ENCODE assay signal across 16 cellular contexts in genomic region chr21:34509151-34509550, GRCh38. TPM values are rescaled to one million over a fixed set of nuclear protein-coding genes. Genes with fewer than 3 reads are reported as not detected.
DNase-seq lines count a peak whose midpoint lies in the region; ATAC-seq and TF ChIP-seq lines count a peak whose summit lies in the region.
"Had no signal": no experiment of that assay in that cellular context is flagged by ENCODE, and none has a peak within 500 bp of the region (broad histone marks: within the 10 kb centered on the region; RNA-seq: fewer than 3 reads in every experiment).

No MANE protein-coding gene starts in this region.

- H3K9me3 Mint-ChIP-seq in activated CD8-positive, alpha-beta T cell treated with anti-CD3 and anti-CD28 coated beads for 36 hours: no peaks in the 10 kb centered on the region
- H3K9me3 Mint-ChIP-seq in activated CD8-positive, alpha-beta T cell treated with anti-CD3 and anti-CD28 coated beads, Interleukin-2, amount 10 ng/mL, durations not matched to agents 7 days and 5 days (ENCODE audit: insufficient read depth): no peaks in the 10 kb centered on the region
- H3K9me3 Mint-ChIP-seq in activated CD4-positive, alpha-beta memory T cell treated with anti-CD3 and anti-CD28 coated beads, Interleukin-2, amount 10 ng/mL, durations not matched to agents 7 days and 5 days: no peaks in the 10 kb centered on the region
- H3K9me3 Mint-ChIP-seq: activated B cell treated with CpG ODN at 0.5 μM for 24 hours; dendritic cell treated with granulocyte-macrophage colony-stimulating factor and Interleukin-4, amounts not matched to agents 40 ng/mL and 50 ng/mL, for 4 days; mesothelial cell of epicardium had no signal

- ATAC-seq in activated CD8-positive, alpha-beta T cell treated with anti-CD3 and anti-CD28 coated beads for 36 hours: no peak
- ATAC-seq in activated CD8-positive, alpha-beta T cell treated with anti-CD3 and anti-CD28 coated beads, Interleukin-2, amount 10 ng/mL, durations not matched to agents 7 days and 5 days: no peak
- no peak for ATAC-seq in HG03045 (IDR thresholded peaks at IDR 0.05; ENCODE audit: unreplicated experiment)

- H3K9me3 ChIP-seq in colonic mucosa: no peaks in the 10 kb centered on the region
- H3K9me3 ChIP-seq in trophoblast cell (ENCODE audit: insufficient read depth, low read depth, low read length): peaks cover 1% of the 10 kb centered on the region
- H3K9me3 ChIP-seq: A549, thoracic aorta had no signal

- H3K4me1 ChIP-seq in colonic mucosa (no peaks in the 10 kb centered on the region), trophoblast cell (ENCODE audit: control insufficient read depth in 1 of 2, insufficient read depth in 2 of 2, low read length in 2 of 2) (no peaks in the 10 kb centered on the region)
- H3K4me1 ChIP-seq: A549 had no signal

- intact Hi-C loops in activated CD8-positive, alpha-beta T cell treated with anti-CD3 and anti-CD28 coated beads for 36 hours (cut with micrococcal nuclease): no loop called here
- intact Hi-C loops in colonic mucosa (cut with DNase I): no loop called here

- CTCF ChIA-PET in activated CD8-positive, alpha-beta T cell treated with anti-CD3 and anti-CD28 coated beads for 36 hours (lab: Charles Lee): interaction anchor here (1.1 to 3.7 kb wide), 7 partner anchors 9 to 127 kb away, joined by 3 to 26 read pairs (median 15); no protein-coding TSS in a partner anchor
- CTCF ChIA-PET in activated CD8-positive, alpha-beta T cell treated with anti-CD3 and anti-CD28 coated beads, Interleukin-2, amount 10 ng/mL, durations not matched to agents 7 days and 5 days (lab: Charles Lee): interaction anchor here (0.7 to 2.4 kb wide), 3 partner anchors 8 to 94 kb away, joined by 3 to 9 read pairs (median 3); no protein-coding TSS in a partner anchor
- CTCF ChIA-PET in activated CD4-positive, alpha-beta memory T cell treated with anti-CD3 and anti-CD28 coated beads, Interleukin-2, amount 10 ng/mL, durations not matched to agents 7 days and 5 days (lab: Charles Lee): interaction anchor here (1.3 kb wide), 1 partner anchor 10 kb away, joined by 3 read pairs; no protein-coding TSS in a partner anchor

- peaks cover 2% of the 10 kb centered on the region for H3K79me1 ChIP-seq in trophoblast cell (ENCODE audit: low read length)

- no peaks in the 10 kb centered on the region for H3K79me2 ChIP-seq in trophoblast cell (ENCODE audit: control insufficient read depth, insufficient read depth, low read length, poor library complexity)

- H3K27me3 ChIP-seq in colonic mucosa (no peaks in the 10 kb centered on the region), trophoblast cell (ENCODE audit: insufficient read depth, low read length) (no peaks in the 10 kb centered on the region)

- no peak overlapping the region for H2BK12ac ChIP-seq in trophoblast cell (ENCODE audit: low read length)

- H3K36me3 Mint-ChIP-seq in activated CD8-positive, alpha-beta T cell treated with anti-CD3 and anti-CD28 coated beads for 36 hours (ENCODE audit: low read depth): no peaks in the 10 kb centered on the region
- no peaks in the 10 kb centered on the region for H3K36me3 Mint-ChIP-seq in activated CD8-positive, alpha-beta T cell treated with anti-CD3 and anti-CD28 coated beads, Interleukin-2, amount 10 ng/mL, durations not matched to agents 7 days and 5 days (ENCODE audit: low read depth)
- no peaks in the 10 kb centered on the region for H3K36me3 Mint-ChIP-seq in activated CD4-positive, alpha-beta memory T cell treated with anti-CD3 and anti-CD28 coated beads, Interleukin-2, amount 10 ng/mL, durations not matched to agents 7 days and 5 days (ENCODE audit: low read depth)
- H3K36me3 Mint-ChIP-seq: mesothelial cell of epicardium had no signal

- no peak overlapping the region for H3K23ac ChIP-seq in trophoblast cell (ENCODE audit: low read length)

- H3K9ac ChIP-seq in colonic mucosa (ENCODE audit: low read depth in 2 of 2, low read length in 2 of 2) (no peak overlapping the region), trophoblast cell (ENCODE audit: low read length) (no peak overlapping the region)

- H3K27ac ChIP-seq in colonic mucosa (no peak overlapping the region), trophoblast cell (ENCODE audit: low read depth, low read length) (no peak overlapping the region)
- H3K27ac ChIP-seq: A549, thoracic aorta had no signal

- no peak overlapping the region for H3K4ac ChIP-seq in trophoblast cell (ENCODE audit: low read depth, low read length)

- no peak overlapping the region for H3K18ac ChIP-seq in trophoblast cell (ENCODE audit: low read length)

- H3K36me3 ChIP-seq in colonic mucosa (no peaks in the 10 kb centered on the region), trophoblast cell (ENCODE audit: control insufficient read depth in 1 of 2, insufficient read depth in 2 of 2, low read length in 2 of 2) (no peaks in the 10 kb centered on the region)
- H3K36me3 ChIP-seq: thoracic aorta had no signal

- no peaks in the 10 kb centered on the region for H3K4me1 Mint-ChIP-seq in activated CD8-positive, alpha-beta T cell treated with anti-CD3 and anti-CD28 coated beads for 36 hours (ENCODE audit: low read depth)
- no peaks in the 10 kb centered on the region for H3K4me1 Mint-ChIP-seq in activated CD8-positive, alpha-beta T cell treated with anti-CD3 and anti-CD28 coated beads, Interleukin-2, amount 10 ng/mL, durations not matched to agents 7 days and 5 days (ENCODE audit: low read depth)
- no peaks in the 10 kb centered on the region for H3K4me1 Mint-ChIP-seq in activated CD4-positive, alpha-beta memory T cell treated with anti-CD3 and anti-CD28 coated beads, Interleukin-2, amount 10 ng/mL, durations not matched to agents 7 days and 5 days
- H3K4me1 Mint-ChIP-seq: activated B cell treated with CpG ODN at 0.5 μM for 24 hours, mesothelial cell of epicardium had no signal

- H2BK5ac ChIP-seq in trophoblast cell (ENCODE audit: low read depth, low read length, poor library complexity): no peak overlapping the region

- TF ChIP-seq RAD21 in Ishikawa (IDR thresholded peaks at IDR 0.05; ENCODE audit: low read depth): peak; percentile 24; the same call in 1 of the 2 replicates

- no peak overlapping the region for H3K4me3 Mint-ChIP-seq in activated CD8-positive, alpha-beta T cell treated with anti-CD3 and anti-CD28 coated beads for 36 hours
- no peak overlapping the region for H3K4me3 Mint-ChIP-seq in activated CD8-positive, alpha-beta T cell treated with anti-CD3 and anti-CD28 coated beads, Interleukin-2, amount 10 ng/mL, durations not matched to agents 7 days and 5 days
- no peak overlapping the region for H3K4me3 Mint-ChIP-seq in activated CD4-positive, alpha-beta memory T cell treated with anti-CD3 and anti-CD28 coated beads, Interleukin-2, amount 10 ng/mL, durations not matched to agents 7 days and 5 days
- H3K4me3 Mint-ChIP-seq: activated B cell treated with CpG ODN at 0.5 μM for 24 hours, mesothelial cell of epicardium had no signal

- no peak overlapping the region for H2BK120ac ChIP-seq in trophoblast cell (ENCODE audit: insufficient read depth, low read length, poor library complexity)

- peaks cover 2% of the 10 kb centered on the region for H3K27me3 Mint-ChIP-seq in activated CD8-positive, alpha-beta T cell treated with anti-CD3 and anti-CD28 coated beads for 36 hours
- peaks cover 3% of the 10 kb centered on the region for H3K27me3 Mint-ChIP-seq in activated CD8-positive, alpha-beta T cell treated with anti-CD3 and anti-CD28 coated beads, Interleukin-2, amount 10 ng/mL, durations not matched to agents 7 days and 5 days (ENCODE audit: low read depth)
- peaks cover 2% of the 10 kb centered on the region for H3K27me3 Mint-ChIP-seq in activated CD4-positive, alpha-beta memory T cell treated with anti-CD3 and anti-CD28 coated beads, Interleukin-2, amount 10 ng/mL, durations not matched to agents 7 days and 5 days
- H3K27me3 Mint-ChIP-seq: activated B cell treated with CpG ODN at 0.5 μM for 24 hours; dendritic cell treated with granulocyte-macrophage colony-stimulating factor and Interleukin-4, amounts not matched to agents 40 ng/mL and 50 ng/mL, for 4 days had no signal

- H3K27ac Mint-ChIP-seq in activated CD8-positive, alpha-beta T cell treated with anti-CD3 and anti-CD28 coated beads for 36 hours: no peak overlapping the region
- no peak overlapping the region for H3K27ac Mint-ChIP-seq in activated CD8-positive, alpha-beta T cell treated with anti-CD3 and anti-CD28 coated beads, Interleukin-2, amount 10 ng/mL, durations not matched to agents 7 days and 5 days
- H3K27ac Mint-ChIP-seq in activated CD4-positive, alpha-beta memory T cell treated with anti-CD3 and anti-CD28 coated beads, Interleukin-2, amount 10 ng/mL, durations not matched to agents 7 days and 5 days: no peak overlapping the region
- H3K27ac Mint-ChIP-seq: activated B cell treated with CpG ODN at 0.5 μM for 24 hours; dendritic cell treated with granulocyte-macrophage colony-stimulating factor and Interleukin-4, amounts not matched to agents 40 ng/mL and 50 ng/mL, for 4 days; mesothelial cell of epicardium had no signal

- H3K4me3 ChIP-seq in colonic mucosa (no peak overlapping the region), trophoblast cell (ENCODE audit: low read depth, low read length) (no peak overlapping the region)
- H3K4me3 ChIP-seq: A549, thoracic aorta had no signal

- POLR2A ChIA-PET in activated CD8-positive, alpha-beta T cell treated with anti-CD3 and anti-CD28 coated beads for 36 hours (lab: Charles Lee): no interaction called here
- POLR2A ChIA-PET in activated CD8-positive, alpha-beta T cell treated with anti-CD3 and anti-CD28 coated beads, Interleukin-2, amount 10 ng/mL, durations not matched to agents 7 days and 5 days (lab: Charles Lee): interaction anchor here (0.7 kb wide), 1 partner anchor 119 kb away, joined by 3 read pairs; no protein-coding TSS in a partner anchor
- POLR2A ChIA-PET in activated CD4-positive, alpha-beta memory T cell treated with anti-CD3 and anti-CD28 coated beads, Interleukin-2, amount 10 ng/mL, durations not matched to agents 7 days and 5 days (lab: Charles Lee): no interaction called here

- H4K91ac ChIP-seq in trophoblast cell (ENCODE audit: low read depth, low read length): peak overlapping the region; percentile 35

- no peak overlapping the region for H4K12ac ChIP-seq in trophoblast cell (ENCODE audit: low read depth, low read length)

- DNase-seq in activated CD8-positive, alpha-beta T cell treated with anti-CD3 and anti-CD28 coated beads for 36 hours: peak; percentile 20
- DNase-seq in activated CD8-positive, alpha-beta T cell treated with anti-CD3 and anti-CD28 coated beads, Interleukin-2, amount 10 ng/mL, durations not matched to agents 7 days and 5 days: no peak
- DNase-seq in colonic mucosa (no peak), trophoblast cell (no peak), CD1c-positive myeloid dendritic cell (ENCODE audit: extremely low spot score) (no peak)
- no peak for DNase-seq in activated CD4-positive, alpha-beta memory T cell treated with anti-CD3 and anti-CD28 coated beads, Interleukin-2, amount 10 ng/mL, durations not matched to agents 7 days and 5 days
- DNase-seq: activated B cell treated with CpG ODN at 0.5 μM for 24 hours, Karpas-422, posterior cingulate gyrus, SW 1271 had no signal

- no CpG with 5 or more reads among the region's 4 CpGs for WGBS in trophoblast cell (ENCODE audit: extremely low coverage, insufficient coverage, insufficient read length)

- no peak overlapping the region for H3K14ac ChIP-seq in trophoblast cell (ENCODE audit: low read length)

- TF ChIP-seq EP300 in Ishikawa (IDR thresholded peaks at IDR 0.05; ENCODE audit: borderline replicate concordance): no peak

- peak overlapping the region; percentile 76 for H2AK5ac ChIP-seq in trophoblast cell (ENCODE audit: low read length)

- no peak for TF ChIP-seq CTCF in activated CD8-positive, alpha-beta T cell treated with anti-CD3 and anti-CD28 coated beads for 36 hours (IDR thresholded peaks at IDR 0.05)
- peak; percentile 12 for TF ChIP-seq CTCF in colonic mucosa (IDR thresholded peaks at IDR 0.05)

- no peak overlapping the region for H4K8ac ChIP-seq in trophoblast cell (ENCODE audit: low read depth, low read length)

- H2AFZ ChIP-seq in trophoblast cell (ENCODE audit: insufficient read depth, low read length, poor library complexity): no peak overlapping the region

- no peak overlapping the region for H3K4me2 ChIP-seq in trophoblast cell (ENCODE audit: low read length)
- H3K4me2 ChIP-seq: A549 had no signal

RNA-seq across cellular contexts. Expression of gene KCNE1, which starts 2.9 kb away (rescaled TPM):
- not detected for total RNA-seq in activated CD8-positive, alpha-beta T cell treated with anti-CD3 and anti-CD28 coated beads for 36 hours
- under 1 TPM; 0.18 to 0.26 TPM for total RNA-seq in activated CD8-positive, alpha-beta T cell treated with anti-CD3 and anti-CD28 coated beads, Interleukin-2, amount 10 ng/mL, durations not matched to agents 7 days and 5 days
- under 1 TPM in 1 of 2 donors, not detected in 1; 0.11 TPM for total RNA-seq in colonic mucosa
- 0.37 TPM in 2 replicates for polyA plus RNA-seq in trophoblast cell (2013)
- under 1 TPM in 1 of 2 experiments, not detected in 1; 0.40 TPM for total RNA-seq in activated CD4-positive, alpha-beta memory T cell treated with anti-CD3 and anti-CD28 coated beads, Interleukin-2, amount 10 ng/mL, durations not matched to agents 7 days and 5 days
- total RNA-seq: activated B cell treated with CpG ODN at 0.5 μM for 24 hours had no signal
